ENCODE assay signal across 14 cellular contexts in the genomic region with DNA sequence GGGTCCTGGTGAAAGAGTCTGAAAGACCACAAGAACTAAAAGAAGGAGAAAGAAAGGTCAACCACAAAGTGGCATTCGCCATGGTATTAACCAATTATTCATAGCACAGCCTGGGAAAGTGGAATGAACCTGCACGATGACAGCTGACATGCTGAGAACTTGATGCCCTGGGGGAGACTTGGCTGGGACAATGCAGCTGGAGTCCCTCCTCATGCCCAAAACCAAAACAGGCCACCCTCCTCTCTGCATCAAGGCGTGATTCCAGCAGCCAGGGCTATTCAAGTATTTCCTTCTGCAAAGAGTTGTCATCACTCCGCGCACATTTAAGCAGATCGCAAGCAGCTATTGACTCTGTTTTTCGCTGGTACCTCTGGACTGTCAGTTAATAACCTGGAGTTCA.
DNase-seq lines count a peak whose midpoint lies in the region; ATAC-seq and TF ChIP-seq lines count a peak whose summit lies in the region.
"Had no signal": no experiment of that assay in that cellular context is flagged by ENCODE, and none has a peak within 500 bp of the region (broad histone marks: within the 10 kb centered on the region; RNA-seq: fewer than 3 reads in every experiment).

No MANE protein-coding gene starts in this region.

- no peaks in the 10 kb centered on the region for H3K36me3 ChIP-seq in SJCRH30
- no peaks in the 10 kb centered on the region for H3K36me3 ChIP-seq in left ventricle myocardium inferior
- H3K36me3 ChIP-seq: BLaER1 treated with 17β-estradiol and CSF1 and Interleukin-3, amounts not matched to agents 10 nM and 100 nM had no signal

- H3K27ac ChIP-seq in SJCRH30 (peak overlapping the region; percentile 66), left ventricle myocardium inferior (replicated peaks) (peak overlapping the region; percentile 58), foreskin keratinocyte (no peak overlapping the region)
- H3K27ac ChIP-seq: BLaER1 treated with 17β-estradiol and CSF1 and Interleukin-3, amounts not matched to agents 10 nM and 100 nM; HL-60 had no signal

- peaks cover 37% of the 10 kb centered on the region for H3K4me1 ChIP-seq in SJCRH30
- H3K4me1 ChIP-seq in left ventricle myocardium inferior = peaks cover 20% of the 10 kb centered on the region
- H3K4me1 ChIP-seq in foreskin keratinocyte = no peaks in the 10 kb centered on the region

- TF ChIP-seq CTCF in left ventricle myocardium inferior (IDR thresholded peaks at IDR 0.05; ENCODE audit: borderline replicate concordance) (no peak), foreskin keratinocyte (conservative IDR thresholded peaks at IDR 0.05) (no peak)

- ATAC-seq in Right ventricle myocardium superior (ENCODE audit: poor library complexity) (peak; percentile 79), foreskin keratinocyte (no peak)
- ATAC-seq: CD8-positive, alpha-beta T cell had no signal

- H3K9me3 ChIP-seq in SJCRH30 (replicated peaks) (no peaks in the 10 kb centered on the region), left ventricle myocardium inferior (replicated peaks) (peaks cover 10% of the 10 kb centered on the region)
- H3K9me3 ChIP-seq: BLaER1 treated with 17β-estradiol and CSF1 and Interleukin-3, amounts not matched to agents 10 nM and 100 nM had no signal

- intact Hi-C loops in Right ventricle myocardium superior (cut with DNase I) (no loop called here), cardiac septum (cut with DNase I) (no loop called here), left ventricle myocardium inferior (cut with micrococcal nuclease) (no loop called here)

- DNase-seq in Right ventricle myocardium superior (no peak), cardiac septum (ENCODE audit: low spot score) (no peak), SJCRH30 (peak; percentile 87 to 94), left ventricle myocardium inferior (peak; percentile 22), foreskin keratinocyte (no peak), DMS114 treated with DMSO at 0.1 percent for 48 hours (lab: John Stamatoyannopoulos, UW; ENCODE audit: unreplicated experiment) (no peak)
- DNase-seq in activated CD4-positive, CD25-positive, alpha-beta regulatory T cell (lab: John Stamatoyannopoulos, UW) = no peak
- DNase-seq: Calu3; CD8-positive, alpha-beta T cell; DMS53; GDM1; H9 had no signal

- H3K4me3 ChIP-seq in SJCRH30 = no peak overlapping the region
- H3K4me3 ChIP-seq in left ventricle myocardium inferior = no peak overlapping the region
- H3K4me3 ChIP-seq: BLaER1 treated with 17β-estradiol and CSF1 and Interleukin-3, amounts not matched to agents 10 nM and 100 nM had no signal

- H3K27me3 ChIP-seq in SJCRH30 (no peaks in the 10 kb centered on the region), left ventricle myocardium inferior (ENCODE audit: low read depth) (no peaks in the 10 kb centered on the region), foreskin keratinocyte (no peaks in the 10 kb centered on the region)
- H3K27me3 ChIP-seq: BLaER1 treated with 17β-estradiol and CSF1 and Interleukin-3, amounts not matched to agents 10 nM and 100 nM had no signal

Comparison
In these comparisons a context has a peak if more than half of its experiments do, and no peak if none do; other contexts are left out.
1. DNase-seq: peak in SJCRH30 (2 of 2) and left ventricle myocardium inferior (single experiment); none in Right ventricle myocardium superior (single experiment), cardiac septum (single experiment), foreskin keratinocyte (0 of 2), DMS114 treated with DMSO at 0.1 percent for 48 hours (single experiment) and activated CD4-positive, CD25-positive, alpha-beta regulatory T cell (0 of 4).